7 cellular contexts compared by ENCODE assay signal in genomic region chr15:27172821-27173220, GRCh38.
"Had no signal": no experiment of that assay in that cellular context is flagged by ENCODE, and none has a peak within 500 bp of the region (broad histone marks: within the 10 kb centered on the region; RNA-seq: fewer than 3 reads in every experiment).

No MANE protein-coding gene starts in this region.

- H3K4me3 ChIP-seq: HAP-1 had no signal

- H3K27ac ChIP-seq: HL-60 had no signal

- H3K4me1 ChIP-seq: HAP-1 had no signal

- ATAC-seq: HCT116, HepG2 had no signal

- H3K36me3 ChIP-seq: HAP-1 had no signal

- DNase-seq: GOT3, H7, HFFc6 had no signal
